ENCODE assay signal across 17 cellular contexts in genomic region chr1:115401676-115402075, GRCh38.
"Had no signal": no experiment of that assay in that cellular context is flagged by ENCODE, and none has a peak within 500 bp of the region (broad histone marks: within the 10 kb centered on the region; RNA-seq: fewer than 3 reads in every experiment).

No MANE protein-coding gene starts in this region.

- H3K9me3 ChIP-seq: SK-N-SH had no signal

- H3K36me3 ChIP-seq: MG63 had no signal

- H3K4me3 ChIP-seq: MG63 had no signal

- FAIRE-seq: RCC 7860 had no signal

- DNase-seq: Karpas-422, KG1, MG63, NCI-H1092 treated with DMSO at 0.1 percent for 48 hours, NCI-H187, NCI-H2081 treated with DMSO at 0.1 percent for 48 hours, NCI-H226, NCI-H446, NCI-H510A, NCI-H524 treated with DMSO at 0.1 percent for 48 hours, NCI-H69, NCI-H774, Right ventricle myocardium superior, RPMI8226, SIG-M5, SK-N-SH had no signal

- H3K27me3 ChIP-seq: MG63 had no signal

- H3K4me2 ChIP-seq: SK-N-SH had no signal

- H3K9ac ChIP-seq: SK-N-SH had no signal
